In the genomic region with DNA sequence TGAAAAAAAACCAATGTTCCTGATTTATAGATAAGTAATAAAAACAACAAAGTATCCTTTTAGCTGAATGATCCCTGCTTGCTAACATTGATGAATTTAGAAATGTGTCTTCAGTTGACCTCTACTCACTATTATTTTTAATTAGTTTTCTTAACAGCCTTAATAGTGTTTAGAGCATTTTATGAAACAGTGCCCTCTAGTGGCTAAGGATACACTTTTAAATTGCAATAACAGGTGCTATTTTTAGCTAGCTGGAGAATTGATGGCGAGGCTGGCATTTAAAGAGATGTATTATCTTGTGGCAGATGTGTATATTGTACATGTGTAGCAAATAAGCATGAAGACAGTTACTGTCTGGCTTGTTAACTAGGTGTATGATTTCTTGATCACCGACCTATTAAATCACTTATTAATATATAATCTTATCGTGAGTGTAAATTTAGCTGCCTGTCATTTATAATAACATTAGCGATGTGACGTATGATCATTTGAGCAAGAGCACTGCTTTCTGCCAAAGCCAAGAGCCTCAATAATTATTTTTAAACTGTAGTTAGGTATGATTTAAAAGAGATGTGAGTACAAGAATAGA, we compare ENCODE assay signal across 8 cellular contexts.
DNase-seq lines count a peak whose midpoint lies in the region; ATAC-seq, FAIRE-seq and TF ChIP-seq lines count a peak whose summit lies in the region.

No MANE protein-coding gene starts in this region.

- FAIRE-seq in GM12892 (lab: Jason Lieb, UNC), result no peak

- H3K4me3 Mint-ChIP-seq in nephron progenitor cell, result no peak overlapping the region
- H3K4me3 Mint-ChIP-seq in activated naive CD4-positive, alpha-beta T cell treated with anti-CD3 and anti-CD28 coated beads for 36 hours, result no peak overlapping the region
- H3K4me3 Mint-ChIP-seq in activated CD4-positive, alpha-beta memory T cell treated with anti-CD3 and anti-CD28 coated beads for 36 hours, result no peak overlapping the region

- POLR2A ChIA-PET in HCT116 (lab: Charles Lee), result no interaction called here
- POLR2A ChIA-PET in activated CD4-positive, alpha-beta memory T cell treated with anti-CD3 and anti-CD28 coated beads for 36 hours (lab: Charles Lee), result no interaction called here

- H3K36me3 ChIP-seq in HCT116 (ENCODE audit: control insufficient read depth in 1 of 2, insufficient read depth in 2 of 2, low read length in 2 of 2), result no peaks in the 10 kb centered on the region

- no peaks in the 10 kb centered on the region for H4K20me1 ChIP-seq in HCT116 (ENCODE audit: insufficient read depth)

- no peaks in the 10 kb centered on the region for H3K27me3 ChIP-seq in HCT116 (ENCODE audit: insufficient read depth, low read length)

- H3K27ac ChIP-seq in HCT116 (ENCODE audit: low read depth, low read length), result no peak overlapping the region

- H2AFZ ChIP-seq in HCT116 (ENCODE audit: low read depth, low read length, poor library complexity, severe bottlenecking), result no peak overlapping the region

- no peaks in the 10 kb centered on the region for H3K79me2 ChIP-seq in HCT116 (ENCODE audit: insufficient read depth, low read length)

- no peak overlapping the region for H3K9ac ChIP-seq in HCT116 (ENCODE audit: low read length)

- H3K9me2 ChIP-seq in HCT116 (ENCODE audit: insufficient read depth), result no peaks in the 10 kb centered on the region

- no peak for TF ChIP-seq POLR2A in HCT116 (IDR thresholded peaks at IDR 0.05; ENCODE audit: borderline replicate concordance, extremely low read depth, insufficient read depth, insufficient read length)
- no peak for TF ChIP-seq POLR2A in GM12892 (IDR thresholded peaks at IDR 0.05; ENCODE audit: low read depth, low read length)

- TF ChIP-seq CTCF in HCT116 (IDR thresholded peaks at IDR 0.05 in 2 of 3, conservative IDR thresholded peaks at IDR 0.05 in 1 of 3; ENCODE audit: borderline replicate concordance in 1 of 3, insufficient read depth in 1 of 3, low read depth in 2 of 3, low read length in 2 of 3) (peak; percentile 25 to 70 (median 29); a peak in 4 of 6 replicates), nephron progenitor cell (IDR thresholded peaks at IDR 0.05) (peak; percentile 71)

- H3K36me3 Mint-ChIP-seq in nephron progenitor cell (ENCODE audit: low read depth), result no peaks in the 10 kb centered on the region
- H3K36me3 Mint-ChIP-seq in activated naive CD4-positive, alpha-beta T cell treated with anti-CD3 and anti-CD28 coated beads for 36 hours (ENCODE audit: low read depth), result no peaks in the 10 kb centered on the region
- no peaks in the 10 kb centered on the region for H3K36me3 Mint-ChIP-seq in activated CD4-positive, alpha-beta memory T cell treated with anti-CD3 and anti-CD28 coated beads for 36 hours

- H3K4me2 ChIP-seq in HCT116 (ENCODE audit: low read length), result no peak overlapping the region

- TF ChIP-seq RAD21 in HCT116 (IDR thresholded peaks at IDR 0.05; ENCODE audit: low read depth), result peak; percentile 49

- H3K9me3 ChIP-seq in HCT116 (ENCODE audit: control insufficient read depth in 1 of 2, insufficient read depth in 1 of 2, low read depth in 1 of 2, low read length in 2 of 2), result peaks cover 0 to 3% of the 10 kb centered on the region in 2 experiments; a peak in 2 of 4 replicates

- DNase-seq in COLO829 (ENCODE audit: low spot score), result peak; percentile 21
- peak; percentile 22 for DNase-seq in HCT116 (ENCODE audit: low read depth, low spot score)
- DNase-seq in NCI-H526 (lab: John Stamatoyannopoulos, UW), result peak; percentile 9 to 75
- DNase-seq in dermis blood vessel endothelial cell, result peak; percentile 61
- DNase-seq in nephron progenitor cell, result peak; percentile 9
- DNase-seq in activated naive CD4-positive, alpha-beta T cell treated with anti-CD3 and anti-CD28 coated beads for 36 hours, result no peak
- no peak for DNase-seq in activated CD4-positive, alpha-beta memory T cell treated with anti-CD3 and anti-CD28 coated beads for 36 hours
- no peak for DNase-seq in GM12892 (ENCODE audit: insufficient read length)

- RAD21 ChIA-PET in HCT116 (lab: Charles Lee; ENCODE audit: low non-redundant PET in 1 of 2, low total read pairs in 2 of 2, uncharacterized antibody in 2 of 2, unreplicated experiment in 2 of 2), result no interaction called here

- CTCF ChIA-PET in HCT116 (lab: Charles Lee), result interaction anchor here (1.0 kb wide), 2 partner anchors 1311 to 1413 kb away, joined by 3 to 7 read pairs; no protein-coding TSS in a partner anchor
- CTCF ChIA-PET in activated naive CD4-positive, alpha-beta T cell treated with anti-CD3 and anti-CD28 coated beads for 36 hours (lab: Charles Lee), result interaction anchor here (0.8 to 1.8 kb wide), 7 partner anchors 8 to 172 kb away, joined by 3 to 5 read pairs (median 4); no protein-coding TSS in a partner anchor
- CTCF ChIA-PET in activated CD4-positive, alpha-beta memory T cell treated with anti-CD3 and anti-CD28 coated beads for 36 hours (lab: Charles Lee), result interaction anchor here (0.7 to 1.4 kb wide), 5 partner anchors 9 to 1612 kb away, joined by 3 to 5 read pairs (median 4); no protein-coding TSS in a partner anchor

- no peaks in the 10 kb centered on the region for H3K4me1 ChIP-seq in HCT116 (ENCODE audit: control insufficient read depth in 1 of 2, insufficient read depth in 2 of 2, low read length in 2 of 2)

- no peak overlapping the region for H3K4me3 ChIP-seq in HCT116 (replicated peaks in 1 of 2; ENCODE audit: low read depth in 1 of 2, low read length in 2 of 2)

- intact Hi-C loops in HCT116 (cut with micrococcal nuclease), result loop anchor here (10.0 kb wide), 1 partner anchor 1609 kb away; no protein-coding TSS in a partner anchor
- intact Hi-C loops in activated naive CD4-positive, alpha-beta T cell treated with anti-CD3 and anti-CD28 coated beads for 36 hours (cut with micrococcal nuclease), result loop anchor here (5.0 kb wide), 2 partner anchors 432 to 1612 kb away; no protein-coding TSS in a partner anchor
- intact Hi-C loops in activated CD4-positive, alpha-beta memory T cell treated with anti-CD3 and anti-CD28 coated beads for 36 hours (cut with micrococcal nuclease), result loop anchor here (10.0 kb wide), 1 partner anchor 1609 kb away; no protein-coding TSS in a partner anchor

- H3K27ac Mint-ChIP-seq in nephron progenitor cell, result no peak overlapping the region
- no peak overlapping the region for H3K27ac Mint-ChIP-seq in activated naive CD4-positive, alpha-beta T cell treated with anti-CD3 and anti-CD28 coated beads for 36 hours
- no peak overlapping the region for H3K27ac Mint-ChIP-seq in activated CD4-positive, alpha-beta memory T cell treated with anti-CD3 and anti-CD28 coated beads for 36 hours

- peaks cover 18% of the 10 kb centered on the region for H3K9me3 Mint-ChIP-seq in nephron progenitor cell
- H3K9me3 Mint-ChIP-seq in activated naive CD4-positive, alpha-beta T cell treated with anti-CD3 and anti-CD28 coated beads for 36 hours, result peaks cover 15% of the 10 kb centered on the region
- peaks cover 19% of the 10 kb centered on the region for H3K9me3 Mint-ChIP-seq in activated CD4-positive, alpha-beta memory T cell treated with anti-CD3 and anti-CD28 coated beads for 36 hours

- peaks cover 5% of the 10 kb centered on the region for H3K27me3 Mint-ChIP-seq in nephron progenitor cell (ENCODE audit: low read depth, poor library complexity)
- H3K27me3 Mint-ChIP-seq in activated naive CD4-positive, alpha-beta T cell treated with anti-CD3 and anti-CD28 coated beads for 36 hours (ENCODE audit: low read depth), result no peaks in the 10 kb centered on the region
- no peaks in the 10 kb centered on the region for H3K27me3 Mint-ChIP-seq in activated CD4-positive, alpha-beta memory T cell treated with anti-CD3 and anti-CD28 coated beads for 36 hours

- ATAC-seq in HCT116, result no peak

- H3K4me1 Mint-ChIP-seq in nephron progenitor cell, result no peaks in the 10 kb centered on the region
- no peaks in the 10 kb centered on the region for H3K4me1 Mint-ChIP-seq in activated naive CD4-positive, alpha-beta T cell treated with anti-CD3 and anti-CD28 coated beads for 36 hours (ENCODE audit: low read depth)
- no peaks in the 10 kb centered on the region for H3K4me1 Mint-ChIP-seq in activated CD4-positive, alpha-beta memory T cell treated with anti-CD3 and anti-CD28 coated beads for 36 hours (ENCODE audit: low read depth)

- no TSS peak for BruUV-seq in HCT116 (replicated peaks; lab: Mats Ljungman, UMichigan)

TF ChIP-seq in HCT116, 20 proteins besides CTCF, POLR2A, EP300 and RAD21:
- no peak for TF ChIP-seq EZH2phosphoT487 (IDR thresholded peaks at IDR 0.05; ENCODE audit: borderline replicate concordance)
- TF ChIP-seq, protein P1, sequence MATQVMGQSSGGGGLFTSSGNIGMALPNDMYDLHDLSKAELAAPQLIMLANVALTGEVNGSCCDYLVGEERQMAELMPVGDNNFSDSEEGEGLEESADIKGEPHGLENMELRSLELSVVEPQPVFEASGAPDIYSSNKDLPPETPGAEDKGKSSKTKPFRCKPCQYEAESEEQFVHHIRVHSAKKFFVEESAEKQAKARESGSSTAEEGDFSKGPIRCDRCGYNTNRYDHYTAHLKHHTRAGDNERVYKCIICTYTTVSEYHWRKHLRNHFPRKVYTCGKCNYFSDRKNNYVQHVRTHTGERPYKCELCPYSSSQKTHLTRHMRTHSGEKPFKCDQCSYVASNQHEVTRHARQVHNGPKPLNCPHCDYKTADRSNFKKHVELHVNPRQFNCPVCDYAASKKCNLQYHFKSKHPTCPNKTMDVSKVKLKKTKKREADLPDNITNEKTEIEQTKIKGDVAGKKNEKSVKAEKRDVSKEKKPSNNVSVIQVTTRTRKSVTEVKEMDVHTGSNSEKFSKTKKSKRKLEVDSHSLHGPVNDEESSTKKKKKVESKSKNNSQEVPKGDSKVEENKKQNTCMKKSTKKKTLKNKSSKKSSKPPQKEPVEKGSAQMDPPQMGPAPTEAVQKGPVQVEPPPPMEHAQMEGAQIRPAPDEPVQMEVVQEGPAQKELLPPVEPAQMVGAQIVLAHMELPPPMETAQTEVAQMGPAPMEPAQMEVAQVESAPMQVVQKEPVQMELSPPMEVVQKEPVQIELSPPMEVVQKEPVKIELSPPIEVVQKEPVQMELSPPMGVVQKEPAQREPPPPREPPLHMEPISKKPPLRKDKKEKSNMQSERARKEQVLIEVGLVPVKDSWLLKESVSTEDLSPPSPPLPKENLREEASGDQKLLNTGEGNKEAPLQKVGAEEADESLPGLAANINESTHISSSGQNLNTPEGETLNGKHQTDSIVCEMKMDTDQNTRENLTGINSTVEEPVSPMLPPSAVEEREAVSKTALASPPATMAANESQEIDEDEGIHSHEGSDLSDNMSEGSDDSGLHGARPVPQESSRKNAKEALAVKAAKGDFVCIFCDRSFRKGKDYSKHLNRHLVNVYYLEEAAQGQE (IDR thresholded peaks at IDR 0.05; ENCODE audit: low read depth), result no peak
- no peak for TF ChIP-seq ELF1 (IDR thresholded peaks at IDR 0.05; ENCODE audit: borderline replicate concordance, low read depth)

Comparison
In these comparisons a context has a peak if more than half of its experiments do, and no peak if none do; other contexts are left out.
1. DNase-seq: peak in COLO829 (single experiment), HCT116 (single experiment), NCI-H526 (2 of 2), dermis blood vessel endothelial cell (single experiment) and nephron progenitor cell (single experiment); none in activated naive CD4-positive, alpha-beta T cell treated with anti-CD3 and anti-CD28 coated beads for 36 hours (single experiment), activated CD4-positive, alpha-beta memory T cell treated with anti-CD3 and anti-CD28 coated beads for 36 hours (single experiment) and GM12892 (single experiment).